Comparison of ENCODE assay signal across 32 cellular contexts in genomic region chr11:133993107-133993506, GRCh38.
"Had no signal": no experiment of that assay in that cellular context is flagged by ENCODE, and none has a peak within 500 bp of the region (broad histone marks: within the 10 kb centered on the region; RNA-seq: fewer than 3 reads in every experiment).

No MANE protein-coding gene starts in this region.

- H3K4me1 ChIP-seq: adrenal gland, ascending aorta had no signal

- H3K27me3 ChIP-seq: adrenal gland, ascending aorta had no signal

- H3K9me3 ChIP-seq: adrenal gland, ascending aorta had no signal

- DNase-seq: activated B cell treated with CpG ODN at 0.5 μM for 24 hours; activated CD4-positive, alpha-beta memory T cell treated with anti-CD3 and anti-CD28 coated beads, Interleukin-2, amount 10 ng/mL, durations not matched to agents 7 days and 5 days; activated CD4-positive, alpha-beta T cell treated with anti-CD3 and anti-CD28 coated beads for 1 hour; activated CD4-positive, alpha-beta T cell treated with anti-CD3 and anti-CD28 coated beads for 36 hours; activated CD4-positive, alpha-beta T cell treated with anti-CD3 and anti-CD28 coated beads for 48 hours; activated CD4-positive, alpha-beta T cell treated with anti-CD3 and anti-CD28 coated beads, Interleukin-2, amount 10 ng/mL, durations not matched to agents 7 days and 5 days; activated CD4-positive, alpha-beta T cell treated with anti-CD3 and anti-CD28 coated beads, Interleukin-2, amount 50 U/mL, for 48 hours; activated CD8-positive, alpha-beta memory T cell treated with anti-CD3 and anti-CD28 coated beads for 24 hours; activated CD8-positive, alpha-beta memory T cell treated with anti-CD3 and anti-CD28 coated beads, Interleukin-2, amount 50 U/mL, for 4 hours; activated CD8-positive, alpha-beta T cell treated with anti-CD3 and anti-CD28 coated beads, Interleukin-2, amount 10 ng/mL, durations not matched to agents 7 days and 5 days; activated effector memory CD4-positive, alpha-beta T cell treated with anti-CD3 and anti-CD28 coated beads, Interleukin-2, amount 50 U/mL, for 16 hours; activated gamma-delta T cell treated with Interleukin-2 at 50 U/mL for 16 hours; activated naive CD4-positive, alpha-beta T cell; activated naive CD4-positive, alpha-beta T cell treated with anti-CD3 and anti-CD28 coated beads for 36 hours; activated naive CD4-positive, alpha-beta T cell treated with anti-CD3 and anti-CD28 coated beads, Interleukin-2, amount 50 U/mL, for 16 hours; activated naive CD8-positive, alpha-beta T cell treated with anti-CD3 and anti-CD28 coated beads for 36 hours; activated T-cell treated with anti-CD3 and anti-CD28 coated beads for 4 hours; activated T-cell treated with anti-CD3 and anti-CD28 coated beads, Interleukin-2, amount 50 U/mL, for 1 hour; activated T-cell treated with anti-CD3 and anti-CD28 coated beads, Interleukin-2, amount 50 U/mL, for 4 hours; activated T-cell treated with anti-CD3 and anti-CD28 coated beads, Interleukin-2, amount 50 U/mL, for 72 hours; adrenal gland; amniotic stem cell; caudate nucleus; cerebellar nuclear complex; T-helper 1 cell; T-helper 2 cell; T-helper 9 cell had no signal

- H3K36me3 ChIP-seq: adrenal gland, ascending aorta, cardiac muscle cell had no signal

- H3K4me3 ChIP-seq: adrenal gland, ascending aorta, cardiac muscle cell had no signal

- ATAC-seq: activated CD4-positive, alpha-beta T cell treated with anti-CD3 and anti-CD28 coated beads for 36 hours; activated CD8-positive, alpha-beta T cell treated with anti-CD3 and anti-CD28 coated beads, Interleukin-2, amount 10 ng/mL, durations not matched to agents 7 days and 5 days; activated naive CD4-positive, alpha-beta T cell treated with anti-CD3 and anti-CD28 coated beads, Interleukin-2, amount 50 U/mL, for 72 hours; activated T-cell treated with anti-CD3 and anti-CD28 coated beads, Interleukin-2, amount 50 U/mL, for 4 hours; activated T-cell treated with anti-CD3 and anti-CD28 coated beads, Interleukin-2, amount 50 U/mL, for 72 hours; activated T-helper 17 cell treated with anti-CD3 and anti-CD28 coated beads, Interleukin-2, amount 50 U/mL, for 72 hours had no signal

- H3K27ac ChIP-seq: adrenal gland, ascending aorta, cardiac muscle cell, VCaP had no signal
